28 cellular contexts compared by ENCODE assay signal in the genomic region with DNA sequence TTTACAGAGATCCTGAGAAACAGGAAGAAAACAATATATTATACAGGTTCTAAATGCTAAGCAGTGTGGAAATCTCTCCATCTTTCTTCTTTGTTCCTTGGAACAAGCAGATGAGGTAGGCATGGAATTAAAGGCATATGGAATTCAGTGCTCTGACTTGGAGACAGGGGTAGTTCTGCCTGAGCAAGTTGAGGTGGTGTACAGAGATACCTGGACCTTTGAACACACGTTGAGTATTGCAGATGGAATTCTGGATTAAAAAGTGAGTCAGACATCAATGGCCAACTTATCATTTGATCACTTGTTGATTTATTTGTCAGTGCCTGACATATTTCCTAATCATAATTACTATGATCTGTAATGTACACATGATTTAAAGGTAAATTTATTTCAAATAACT.
"Had no signal": no experiment of that assay in that cellular context is flagged by ENCODE, and none has a peak within 500 bp of the region (broad histone marks: within the 10 kb centered on the region; RNA-seq: fewer than 3 reads in every experiment).

No MANE protein-coding gene starts in this region.

- H3K27me3 Mint-ChIP-seq: dendritic cell treated with granulocyte-macrophage colony-stimulating factor and Interleukin-4, amounts not matched to agents 40 ng/mL and 50 ng/mL, for 4 days had no signal

- H3K9me3 ChIP-seq: colonic mucosa, esophagus muscularis mucosa, heart right ventricle, lower lobe of right lung, mucosa of descending colon, psoas muscle, sigmoid colon, stomach, thyroid gland had no signal

- H3K4me3 ChIP-seq: colonic mucosa, esophagus muscularis mucosa, heart right ventricle, lower lobe of right lung, mucosa of descending colon, psoas muscle, sigmoid colon, stomach, thyroid gland had no signal

- H3K36me3 ChIP-seq: colonic mucosa, esophagus muscularis mucosa, heart right ventricle, lower lobe of right lung, sigmoid colon, stomach, thyroid gland had no signal

- H3K9me3 Mint-ChIP-seq: dendritic cell treated with granulocyte-macrophage colony-stimulating factor and Interleukin-4, amounts not matched to agents 40 ng/mL and 50 ng/mL, for 4 days; endodermal cell; immature natural killer cell; memory B cell; naive B cell; nephron progenitor cell; stimulated activated effector memory CD8-positive, alpha-beta T cell treated with anti-CD3 and anti-CD28 coated beads, Interleukin-12 subunit alpha, Interleukin-12 subunit beta, amount 100 ng/mL, for 72 hours; type B pancreatic cell had no signal

- H3K27ac ChIP-seq: colonic mucosa, esophagus muscularis mucosa, heart right ventricle, lower lobe of right lung, psoas muscle, sigmoid colon, stomach, thyroid gland had no signal

- H3K27me3 ChIP-seq: colonic mucosa, thyroid gland had no signal

- H3K4me1 ChIP-seq: colonic mucosa, esophagus muscularis mucosa, heart right ventricle, lower lobe of right lung, psoas muscle, sigmoid colon, stomach, thyroid gland had no signal

- ATAC-seq: heart right ventricle; left ventricle myocardium superior; lower lobe of right lung; mucosa of descending colon; psoas muscle; right cardiac atrium; stimulated activated effector memory CD8-positive, alpha-beta T cell treated with anti-CD3 and anti-CD28 coated beads, Interleukin-12 subunit alpha, Interleukin-12 subunit beta, amount 100 ng/mL, for 72 hours had no signal

- H3K36me3 Mint-ChIP-seq: immature natural killer cell; memory B cell; naive B cell; stimulated activated effector memory CD8-positive, alpha-beta T cell treated with anti-CD3 and anti-CD28 coated beads, Interleukin-12 subunit alpha, Interleukin-12 subunit beta, amount 100 ng/mL, for 72 hours; type B pancreatic cell had no signal

- H3K4me3 Mint-ChIP-seq: dendritic cell treated with granulocyte-macrophage colony-stimulating factor and Interleukin-4, amounts not matched to agents 40 ng/mL and 50 ng/mL, for 4 days; endodermal cell; immature natural killer cell; memory B cell; naive B cell; nephron progenitor cell; stimulated activated effector memory CD8-positive, alpha-beta T cell treated with anti-CD3 and anti-CD28 coated beads, Interleukin-12 subunit alpha, Interleukin-12 subunit beta, amount 100 ng/mL, for 72 hours; type B pancreatic cell had no signal

- H3K4me1 Mint-ChIP-seq: endodermal cell; immature natural killer cell; memory B cell; naive B cell; stimulated activated effector memory CD8-positive, alpha-beta T cell treated with anti-CD3 and anti-CD28 coated beads, Interleukin-12 subunit alpha, Interleukin-12 subunit beta, amount 100 ng/mL, for 72 hours had no signal

- DNase-seq: colonic mucosa; effector CD8-positive, alpha-beta T cell; endodermal cell; foreskin melanocyte; glutamatergic neuron; heart right ventricle; hippocampal formation; immature natural killer cell; left ventricle myocardium superior; lower lobe of right lung; mucosa of descending colon; naive B cell; nephron progenitor cell; nucleus accumbens; posterior cingulate gyrus; psoas muscle; right cardiac atrium; sigmoid colon; stimulated activated CD4-positive, alpha-beta T cell treated with anti-CD3 and anti-CD28 coated beads, Interleukin-2, amount 100 ng/mL, for 24 hours; stimulated activated CD4-positive, alpha-beta T cell treated with anti-CD3 and anti-CD28 coated beads, Interleukin-4, amount 100 ng/mL, for 24 hours; stimulated activated naive CD4-positive, alpha-beta T cell treated with Interleukin-2 at 50 U/mL for 16 hours; stomach; thyroid gland had no signal

- H3K27ac Mint-ChIP-seq: dendritic cell treated with granulocyte-macrophage colony-stimulating factor and Interleukin-4, amounts not matched to agents 40 ng/mL and 50 ng/mL, for 4 days; endodermal cell; immature natural killer cell; memory B cell; naive B cell; nephron progenitor cell; stimulated activated effector memory CD8-positive, alpha-beta T cell treated with anti-CD3 and anti-CD28 coated beads, Interleukin-12 subunit alpha, Interleukin-12 subunit beta, amount 100 ng/mL, for 72 hours; type B pancreatic cell had no signal
